In genomic region chr1:33428661-33429060, GRCh38 we compare ENCODE assay signal across 23 cellular contexts. TPM values are rescaled to one million over a fixed set of nuclear protein-coding genes. Genes with fewer than 3 reads are reported as not detected.
DNase-seq lines count a peak whose midpoint lies in the region; ATAC-seq, FAIRE-seq and TF ChIP-seq lines count a peak whose summit lies in the region.
"Had no signal": no experiment of that assay in that cellular context is flagged by ENCODE, and none has a peak within 500 bp of the region (broad histone marks: within the 10 kb centered on the region; RNA-seq: fewer than 3 reads in every experiment).

No MANE protein-coding gene starts in this region.

- H3K4me1 ChIP-seq in left ventricle myocardium inferior (peaks cover 44% of the 10 kb centered on the region), astrocyte (ENCODE audit: insufficient read depth, low read length) (peaks cover 44% of the 10 kb centered on the region), mesenchymal stem cell (ENCODE audit: control insufficient read depth, insufficient read depth, low read depth, low read length) (peaks cover 6% of the 10 kb centered on the region)

- peak overlapping the region; percentile 7 to 69 for H2BK12ac ChIP-seq in mesenchymal stem cell (ENCODE audit: low read length in 2 of 2)

- H3K79me2 ChIP-seq in astrocyte (ENCODE audit: insufficient read depth, low read length) = peaks cover 54% of the 10 kb centered on the region

- intact Hi-C loops in left ventricle myocardium inferior (cut with micrococcal nuclease) (no loop called here), Right ventricle myocardium superior (cut with DNase I) (no loop called here)

- H3K4ac ChIP-seq in mesenchymal stem cell (ENCODE audit: low read depth in 1 of 2, low read length in 2 of 2) = no peak overlapping the region

- no peak for ATAC-seq in Right ventricle myocardium superior (ENCODE audit: poor library complexity)
- ATAC-seq: foreskin keratinocyte, K562, Right ventricle myocardium inferior, T-helper 17 cell had no signal

- H3K18ac ChIP-seq in mesenchymal stem cell (ENCODE audit: low read depth in 1 of 2, low read length in 2 of 2) = peak overlapping the region; percentile 3 to 40

- 92% methylated on average over 2 of the region's 2 CpGs for WGBS in mesenchymal stem cell

- DNase-seq in left ventricle myocardium inferior (no peak), Right ventricle myocardium superior (no peak), astrocyte (ENCODE audit: low read depth) (no peak), mesenchymal stem cell (no peak), putamen (ENCODE audit: low spot score) (no peak), A172 (ENCODE audit: low spot score) (no peak), Ammon's horn (ENCODE audit: low spot score) (no peak), HFFc6 (no peak)
- DNase-seq: ACHN; activated CD4-positive, alpha-beta T cell treated with anti-CD3 and anti-CD28 coated beads, Interleukin-2, amount 50 U/mL, for 4 hours; activated naive CD4-positive, alpha-beta T cell treated with Interleukin-2 at 50 U/mL for 16 hours; anterior cingulate cortex; CD4-positive, alpha-beta T cell; foreskin keratinocyte; hypothalamus; islet precursor cell; naive B cell; NCI-H187; NCI-H446; T-helper 17 cell had no signal

- H3K14ac ChIP-seq in mesenchymal stem cell (ENCODE audit: low read length in 2 of 2) = peak overlapping the region in 1 of 2 experiments; percentile 78

- peaks cover 3% of the 10 kb centered on the region for H3K79me1 ChIP-seq in mesenchymal stem cell (replicated peaks; ENCODE audit: low read length, poor library complexity, severe bottlenecking)

- H3K9ac ChIP-seq in astrocyte (ENCODE audit: low read length) (no peak overlapping the region), mesenchymal stem cell (ENCODE audit: low read length) (peak overlapping the region; percentile 94)

- H3K23ac ChIP-seq in mesenchymal stem cell (ENCODE audit: low read length in 2 of 2) = no peak overlapping the region

- H3K27ac ChIP-seq in left ventricle myocardium inferior (replicated peaks) (peak overlapping the region; percentile 91), astrocyte (ENCODE audit: low read depth, low read length) (no peak overlapping the region), mesenchymal stem cell (ENCODE audit: low read length, poor library complexity, severe bottlenecking) (no peak overlapping the region)
- H3K27ac ChIP-seq: foreskin keratinocyte, suprapubic skin had no signal

- H3K36me3 Mint-ChIP-seq in astrocyte (ENCODE audit: low read depth, unreplicated experiment) (peaks cover 5% of the 10 kb centered on the region), HFFc6 (ENCODE audit: low read depth) (peaks cover 14% of the 10 kb centered on the region)
- H3K36me3 Mint-ChIP-seq: naive B cell had no signal

- H3K4me1 Mint-ChIP-seq in astrocyte (ENCODE audit: low read depth, unreplicated experiment) (peaks cover 15% of the 10 kb centered on the region), HFFc6 (ENCODE audit: low read depth) (peaks cover 25% of the 10 kb centered on the region)

- no peak overlapping the region for H2BK5ac ChIP-seq in mesenchymal stem cell (ENCODE audit: low read depth, low read length, poor library complexity, severe bottlenecking)

- H3K9me3 ChIP-seq in left ventricle myocardium inferior (replicated peaks) (no peaks in the 10 kb centered on the region), astrocyte (ENCODE audit: insufficient read depth, low read depth, low read length) (no peaks in the 10 kb centered on the region), mesenchymal stem cell (ENCODE audit: control insufficient read depth, low read length) (no peaks in the 10 kb centered on the region)
- H3K9me3 ChIP-seq: suprapubic skin had no signal

- no peaks in the 10 kb centered on the region for H3K27me3 Mint-ChIP-seq in astrocyte (ENCODE audit: low read depth, unreplicated experiment)
- H3K27me3 Mint-ChIP-seq in HFFc6 (ENCODE audit: insufficient read depth) = no peaks in the 10 kb centered on the region

- H4K8ac ChIP-seq in mesenchymal stem cell (ENCODE audit: low read length) = no peak overlapping the region

- H3K27me3 ChIP-seq in left ventricle myocardium inferior (ENCODE audit: low read depth) = no peaks in the 10 kb centered on the region
- H3K27me3 ChIP-seq in astrocyte (ENCODE audit: insufficient read depth, low read length) = no peaks in the 10 kb centered on the region
- H3K27me3 ChIP-seq in mesenchymal stem cell (ENCODE audit: control insufficient read depth in 1 of 2, insufficient read depth in 1 of 2, low read length in 2 of 2) = no peaks in the 10 kb centered on the region
- H3K27me3 ChIP-seq: foreskin keratinocyte, suprapubic skin had no signal

- TF ChIP-seq CTCF in left ventricle myocardium inferior (IDR thresholded peaks at IDR 0.05; ENCODE audit: borderline replicate concordance) = no peak
- TF ChIP-seq CTCF in astrocyte (IDR thresholded peaks at IDR 0.05; ENCODE audit: insufficient read depth, low read depth, low read length) = no peak
- TF ChIP-seq CTCF in HFFc6 (IDR thresholded peaks at IDR 0.05) = no peak

- H3K27ac Mint-ChIP-seq in astrocyte (ENCODE audit: unreplicated experiment) (no peak overlapping the region), HFFc6 (no peak overlapping the region)
- H3K27ac Mint-ChIP-seq: CD4-positive, alpha-beta T cell; naive B cell; T-helper 17 cell had no signal

- H2BK15ac ChIP-seq in mesenchymal stem cell (ENCODE audit: low read depth, poor library complexity, severe bottlenecking) = no peak overlapping the region

- H2AFZ ChIP-seq in astrocyte (ENCODE audit: low read depth, low read length) (no peak overlapping the region), mesenchymal stem cell (ENCODE audit: low read depth, low read length) (no peak overlapping the region)

- peaks cover 7% of the 10 kb centered on the region for H3K36me3 ChIP-seq in left ventricle myocardium inferior
- H3K36me3 ChIP-seq in astrocyte (ENCODE audit: insufficient read depth, low read length) = no peaks in the 10 kb centered on the region
- H3K36me3 ChIP-seq in mesenchymal stem cell (ENCODE audit: control insufficient read depth in 1 of 2, insufficient read depth in 2 of 2, low read depth in 1 of 2, low read length in 2 of 2) = peaks cover 0 to 41% of the 10 kb centered on the region in 2 experiments
- H3K36me3 ChIP-seq: suprapubic skin had no signal

- no peaks in the 10 kb centered on the region for H3K9me3 Mint-ChIP-seq in astrocyte (ENCODE audit: unreplicated experiment)
- H3K9me3 Mint-ChIP-seq in HFFc6 = no peaks in the 10 kb centered on the region
- H3K9me3 Mint-ChIP-seq: CD4-positive, alpha-beta T cell; naive B cell had no signal

- FAIRE-seq in astrocyte (lab: Jason Lieb, UNC) = no peak
- FAIRE-seq: K562 had no signal

- H2BK120ac ChIP-seq in mesenchymal stem cell (ENCODE audit: low read depth, low read length) = no peak overlapping the region

- H3K4me3 Mint-ChIP-seq in astrocyte (ENCODE audit: unreplicated experiment) (no peak overlapping the region), HFFc6 (no peak overlapping the region)
- H3K4me3 Mint-ChIP-seq: CD4-positive, alpha-beta T cell; naive B cell; T-helper 17 cell had no signal

- H3K4me3 ChIP-seq in left ventricle myocardium inferior (peak overlapping the region; percentile 85), astrocyte (ENCODE audit: insufficient read depth, low read depth, low read length) (peak overlapping the region; percentile 72), mesenchymal stem cell (ENCODE audit: insufficient read depth in 1 of 2, low read depth in 1 of 2, low read length in 2 of 2) (peak overlapping the region in 1 of 2 experiments; percentile 91)
- H3K4me3 ChIP-seq: K562, suprapubic skin had no signal

- no peak overlapping the region for H4K91ac ChIP-seq in mesenchymal stem cell (ENCODE audit: low read length)

- H3K4me2 ChIP-seq in astrocyte (ENCODE audit: low read length) (peak overlapping the region; percentile 92), mesenchymal stem cell (ENCODE audit: low read length, poor library complexity, severe bottlenecking) (no peak overlapping the region)

- peaks cover 9% of the 10 kb centered on the region for H4K20me1 ChIP-seq in astrocyte (ENCODE audit: insufficient read depth, low read length)

- H2AK5ac ChIP-seq in mesenchymal stem cell (ENCODE audit: low read length, severe bottlenecking) = no peak overlapping the region

RNA-seq across cellular contexts. Expression of gene PHC2, which starts 2.2 kb away (rescaled TPM):
- 105 TPM for total RNA-seq in left ventricle myocardium inferior
- 105 TPM for total RNA-seq in Right ventricle myocardium superior
- 112 and 113 TPM in 2 replicates for total RNA-seq in astrocyte
- 114 TPM for polyA plus RNA-seq in mesenchymal stem cell (2013, experiment 1 of 2)
- 112 TPM for polyA plus RNA-seq in mesenchymal stem cell (2013, experiment 2 of 2)
- 45.7 and 62.0 TPM in 2 replicates for total RNA-seq in A172 (2014; rRNA removed; shearing (Covaris generic))
- 100 to 1,000 TPM in 2 of 6 experiments, 10 to 100 TPM in 4; 86.5 to 105 (median 99.6) TPM for total RNA-seq in HFFc6 (2021; fragmentation: NEBNext Ultra II Directional; extraction: Animal tissue kit (Norgen Biotek cat#: 25700))

RNA-seq across cellular contexts. Expression of gene ZSCAN20, which starts 43.8 kb away (rescaled TPM):
- total RNA-seq in left ventricle myocardium inferior (5.7 TPM), Right ventricle myocardium superior (4.4 TPM), astrocyte (5.2 and 6.9 TPM in 2 replicates)
- polyA plus RNA-seq in mesenchymal stem cell (2013, experiment 1 of 2) = 1.7 TPM
- polyA plus RNA-seq in mesenchymal stem cell (2013, experiment 2 of 2) = 1.6 TPM
- 4.0 and 5.1 TPM in 2 replicates for total RNA-seq in A172 (2014; rRNA removed; shearing (Covaris generic))
- 1 to 10 TPM; 5.0 to 6.2 (median 5.6) TPM for total RNA-seq in HFFc6 (2021; fragmentation: NEBNext Ultra II Directional; extraction: Animal tissue kit (Norgen Biotek cat#: 25700))
